Comparison of ENCODE assay signal across 8 cellular contexts in genomic region chr14:78598046-78598652, GRCh38.
DNase-seq lines count a peak whose midpoint lies in the region; ATAC-seq, FAIRE-seq and TF ChIP-seq lines count a peak whose summit lies in the region.

No MANE protein-coding gene starts in this region.

- H3K36me3 ChIP-seq in A673 (ENCODE audit: insufficient read depth, low read length, poor library complexity, severe bottlenecking): no peaks in the 10 kb centered on the region

- H3K9me3 ChIP-seq in A673 (ENCODE audit: low read depth, low read length, poor library complexity, severe bottlenecking): no peaks in the 10 kb centered on the region

- intact Hi-C loops in A673 (cut with micrococcal nuclease; ENCODE audit: unreplicated experiment): loop anchor here (2.0 to 5.0 kb wide), 4 partner anchors 149 to 941 kb away; no protein-coding TSS in a partner anchor

- DNase-seq in A673 (ENCODE audit: low spot score) (peak; percentile 69), GM12891 (ENCODE audit: insufficient read length, low spot score) (peak; percentile 32), NCI-H1417 treated with DMSO at 0.1 percent for 48 hours (lab: John Stamatoyannopoulos, UW) (peak; percentile 11), T1000 (lab: John Stamatoyannopoulos, UW) (peak; percentile 19), cerebellum (ENCODE audit: low spot score) (peak; percentile 71), kidney tubule cell (ENCODE audit: low spot score) (peak; percentile 57)
- peak; percentile 23 to 24 for DNase-seq in stimulated activated CD4-positive, alpha-beta T cell treated with anti-CD3 and anti-CD28 coated beads, Interleukin-4, amount 100 ng/mL, for 48 hours (ENCODE audit: low read depth in 2 of 2)

- peak; percentile 71 for FAIRE-seq in GM12891 (lab: Jason Lieb, UNC)

- H3K27me3 ChIP-seq in A673 (replicated peaks; ENCODE audit: insufficient read depth, low read depth, low read length, poor library complexity): peaks cover 14% of the 10 kb centered on the region

- ATAC-seq in HG02759 (IDR thresholded peaks at IDR 0.05; ENCODE audit: unreplicated experiment): peak; percentile 98

- TF ChIP-seq POLR2A in GM12891 (IDR thresholded peaks at IDR 0.05; ENCODE audit: low read depth, low read length): no peak

- H3K4me1 ChIP-seq in A673 (ENCODE audit: insufficient read depth, low read length, poor library complexity, severe bottlenecking): no peaks in the 10 kb centered on the region

- H3K27ac ChIP-seq in A673 (ENCODE audit: low read depth, low read length, poor library complexity, severe bottlenecking): no peak overlapping the region

- CTCF ChIA-PET in A673 (lab: Charles Lee): interaction anchor here (0.6 to 2.1 kb wide), 3 partner anchors 32 to 576 kb away, joined by 5 to 9 read pairs (median 7); no protein-coding TSS in a partner anchor

- POLR2A ChIA-PET in A673 (lab: Charles Lee; ENCODE audit: low non-redundant PET): interaction anchor here (0.6 kb wide), 1 partner anchor 379 kb away, joined by 7 read pairs; no protein-coding TSS in a partner anchor

- BruUV-seq in A673 (replicated peaks; lab: Mats Ljungman, UMichigan): no TSS peak

- peak; percentile 96 for TF ChIP-seq CTCF in A673 (conservative IDR thresholded peaks at IDR 0.05; ENCODE audit: low read depth, low read length)

- H3K4me3 ChIP-seq in A673 (ENCODE audit: low read depth, low read length, poor library complexity, severe bottlenecking): no peak overlapping the region

TF ChIP-seq in GM12891, 5 proteins besides CTCF, POLR2A, EP300 and RAD21:
- TF ChIP-seq SPI1 (IDR thresholded peaks at IDR 0.05; ENCODE audit: low read depth, low read length): no peak
- no peak for TF ChIP-seq TAF1 (IDR thresholded peaks at IDR 0.05; ENCODE audit: low read depth, low read length)
- TF ChIP-seq POU2F2 (IDR thresholded peaks at IDR 0.05; ENCODE audit: low read depth, low read length): no peak
- no peak for TF ChIP-seq PAX5 (IDR thresholded peaks at IDR 0.05; ENCODE audit: insufficient read depth, low read length, severe bottlenecking)
- no peak for TF ChIP-seq POLR2AphosphoS5 (IDR thresholded peaks at IDR 0.05; ENCODE audit: low read depth, low read length)

Comparison
In these comparisons a context has a peak if more than half of its experiments do, and no peak if none do; other contexts are left out.
1. DNase-seq: peak in every context shown above with its lines; median percentile 71 in cerebellum; 69 in A673; 57 in kidney tubule cell; 32 in GM12891; 24 in stimulated activated CD4-positive, alpha-beta T cell treated with anti-CD3 and anti-CD28 coated beads, Interleukin-4, amount 100 ng/mL, for 48 hours; 19 in T1000; 11 in NCI-H1417 treated with DMSO at 0.1 percent for 48 hours.